Comparison of ENCODE assay signal across 24 cellular contexts in genomic region chr3:43624619-43625305, GRCh38.
"Had no signal": no experiment of that assay in that cellular context is flagged by ENCODE, and none has a peak within 500 bp of the region (broad histone marks: within the 10 kb centered on the region; RNA-seq: fewer than 3 reads in every experiment).

No MANE protein-coding gene starts in this region.

- H3K36me3 Mint-ChIP-seq: neural progenitor cell had no signal

- H3K4me3 ChIP-seq: adrenal gland, ascending aorta, colonic mucosa, dorsolateral prefrontal cortex, esophagus muscularis mucosa, heart right ventricle, neural progenitor cell, thyroid gland had no signal

- H3K9ac ChIP-seq: neural progenitor cell had no signal

- DNase-seq: activated B cell treated with CpG ODN at 0.5 μM for 24 hours; activated CD4-positive, alpha-beta T cell treated with anti-CD3 and anti-CD28 coated beads for 36 hours; activated CD4-positive, alpha-beta T cell treated with anti-CD3 and anti-CD28 coated beads, Interleukin-2, amount 50 U/mL, for 4 hours; activated CD8-positive, alpha-beta memory T cell treated with anti-CD3 and anti-CD28 coated beads for 24 hours; activated CD8-positive, alpha-beta memory T cell treated with anti-CD3 and anti-CD28 coated beads, Interleukin-2, amount 50 U/mL, for 4 hours; activated T-cell treated with anti-CD3 and anti-CD28 coated beads, Interleukin-2, amount 50 U/mL, for 24 hours; adrenal gland; colonic mucosa; dorsolateral prefrontal cortex; effector memory CD8-positive, alpha-beta T cell; heart right ventricle; left colon; mesenchymal stem cell; retina; stimulated activated CD4-positive, alpha-beta T cell treated with anti-CD3 and anti-CD28 coated beads, Interleukin-4, amount 100 ng/mL, for 4 hours; stimulated activated naive CD8-positive, alpha-beta T cell treated with anti-CD3 and anti-CD28 coated beads, Interleukin-15, Interleukin-2, amounts not matched to agents 100 U/mL and 50 U/mL, for 24 hours; thyroid gland had no signal

- H3K4me3 Mint-ChIP-seq: activated B cell treated with CpG ODN at 0.5 μM for 24 hours; activated CD4-positive, alpha-beta T cell treated with anti-CD3 and anti-CD28 coated beads for 36 hours; activated T-cell treated with anti-CD3 and anti-CD28 coated beads, Interleukin-2, amount 50 U/mL, for 24 hours; central memory CD8-positive, alpha-beta T cell; effector memory CD8-positive, alpha-beta T cell; neural progenitor cell; T-helper 2 cell treated with Interferon-gamma antibody and Interleukin-4, amounts not matched to agents 5 μg/mL and 100 μg/mL, for 36 hours had no signal

- H3K27ac Mint-ChIP-seq: activated B cell treated with CpG ODN at 0.5 μM for 24 hours; activated CD4-positive, alpha-beta T cell treated with anti-CD3 and anti-CD28 coated beads for 36 hours; activated naive CD4-positive, alpha-beta T cell treated with anti-CD3 and anti-CD28 coated beads, Interleukin-2, amount 50 U/mL, for 72 hours; activated T-cell treated with anti-CD3 and anti-CD28 coated beads, Interleukin-2, amount 50 U/mL, for 24 hours; activated T-helper 17 cell treated with anti-CD3 and anti-CD28 coated beads, Interleukin-2, amount 50 U/mL, for 72 hours; effector memory CD8-positive, alpha-beta T cell; neural progenitor cell; T-helper 2 cell treated with Interferon-gamma antibody and Interleukin-4, amounts not matched to agents 5 μg/mL and 100 μg/mL, for 36 hours had no signal

- H3K9me3 Mint-ChIP-seq: activated T-helper 17 cell treated with anti-CD3 and anti-CD28 coated beads, Interleukin-2, amount 50 U/mL, for 72 hours; central memory CD8-positive, alpha-beta T cell; effector memory CD8-positive, alpha-beta T cell; neural progenitor cell; T-helper 2 cell treated with Interferon-gamma antibody and Interleukin-4, amounts not matched to agents 5 μg/mL and 100 μg/mL, for 36 hours had no signal

- H3K9me3 ChIP-seq: adrenal gland, ascending aorta, colonic mucosa, esophagus muscularis mucosa, heart right ventricle, thyroid gland had no signal

- H3K27me3 ChIP-seq: adrenal gland, ascending aorta, colonic mucosa, dorsolateral prefrontal cortex, esophagus muscularis mucosa, neural progenitor cell, thyroid gland had no signal

- H2AFZ ChIP-seq: neural progenitor cell had no signal

- H3K27ac ChIP-seq: adrenal gland, ascending aorta, colonic mucosa, dorsolateral prefrontal cortex, esophagus muscularis mucosa, heart right ventricle, neural progenitor cell, thyroid gland had no signal

- H3K27me3 Mint-ChIP-seq: activated T-helper 17 cell treated with anti-CD3 and anti-CD28 coated beads, Interleukin-2, amount 50 U/mL, for 72 hours had no signal

- ATAC-seq: activated CD4-positive, alpha-beta T cell treated with anti-CD3 and anti-CD28 coated beads for 36 hours; activated naive CD4-positive, alpha-beta T cell treated with anti-CD3 and anti-CD28 coated beads, Interleukin-2, amount 50 U/mL, for 72 hours; activated T-helper 17 cell treated with anti-CD3 and anti-CD28 coated beads, Interleukin-2, amount 50 U/mL, for 72 hours; effector memory CD8-positive, alpha-beta T cell; heart right ventricle; left colon; stimulated activated naive CD8-positive, alpha-beta T cell treated with anti-CD3 and anti-CD28 coated beads, Interleukin-15, Interleukin-2, amounts not matched to agents 100 U/mL and 50 U/mL, for 24 hours had no signal

- H3K36me3 ChIP-seq: adrenal gland, ascending aorta, colonic mucosa, esophagus muscularis mucosa, heart right ventricle, neural progenitor cell, thyroid gland had no signal

- H3K4me2 ChIP-seq: neural progenitor cell had no signal
